Comparison of ENCODE assay signal across 22 cellular contexts in the genomic region with DNA sequence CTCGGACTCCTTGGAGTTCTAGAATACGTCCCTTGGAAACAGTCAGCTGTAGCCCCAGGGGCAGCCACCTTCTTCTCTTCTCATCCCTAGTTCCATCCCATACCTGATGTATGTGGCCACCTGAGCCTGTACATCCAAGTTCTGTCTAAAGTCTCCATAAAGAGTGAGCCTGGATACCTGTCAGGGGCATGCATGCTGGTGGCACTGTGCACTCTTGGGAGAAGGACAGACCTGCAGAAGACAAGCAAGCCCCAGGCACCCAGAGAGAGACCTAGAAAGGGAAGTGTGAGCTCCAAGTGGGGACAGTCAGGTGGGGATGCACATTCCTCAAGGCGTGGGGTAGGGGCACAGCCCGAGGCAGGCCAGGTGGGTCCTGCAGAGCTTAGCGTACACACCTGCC. TPM values are rescaled to one million over a fixed set of nuclear protein-coding genes. Genes with fewer than 3 reads are reported as not detected.
A peak's percentile ranks its signal among the peaks of the same experiment; 100 is the strongest.
DNase-seq lines count a peak whose midpoint lies in the region; TF ChIP-seq lines count a peak whose summit lies in the region.
"Had no signal": no experiment of that assay in that cellular context is flagged by ENCODE, and none has a peak within 500 bp of the region (broad histone marks: within the 10 kb centered on the region; RNA-seq: fewer than 3 reads in every experiment).

No MANE protein-coding gene starts in this region.

- H3K27me3 Mint-ChIP-seq in osteocyte (ENCODE audit: unreplicated experiment): peaks cover 3% of the 10 kb centered on the region
- H3K27me3 Mint-ChIP-seq: CD4-positive, CD25-positive, alpha-beta regulatory T cell had no signal

- no peaks in the 10 kb centered on the region for H3K27me3 ChIP-seq in effector memory CD4-positive, alpha-beta T cell (replicated peaks; ENCODE audit: control insufficient read depth, insufficient read depth, low read length, poor library complexity, severe bottlenecking)
- H3K27me3 ChIP-seq: BE2C had no signal

- H3K36me3 Mint-ChIP-seq in osteocyte (ENCODE audit: unreplicated experiment): no peaks in the 10 kb centered on the region
- H3K36me3 Mint-ChIP-seq: CD4-positive, CD25-positive, alpha-beta regulatory T cell; CD8-positive, alpha-beta T cell had no signal

- DNase-seq in NCI-H146 (lab: John Stamatoyannopoulos, UW) (peak; percentile 11), NCI-H146 treated with DMSO at 0.1 percent for 48 hours (lab: John Stamatoyannopoulos, UW; ENCODE audit: unreplicated experiment) (no peak), coronary artery (ENCODE audit: low spot score) (peak; percentile 33), osteocyte (ENCODE audit: extremely low spot score, unreplicated experiment) (peak; percentile 62), HuH-7.5 (ENCODE audit: low spot score) (no peak)
- no peak for DNase-seq in effector memory CD4-positive, alpha-beta T cell
- no peak for DNase-seq in activated CD4-positive, alpha-beta T cell treated with anti-CD3 and anti-CD28 coated beads for 4 hours
- DNase-seq: 8988T; ACHN; AML-193; BE2C; CD4-positive, CD25-positive, alpha-beta regulatory T cell; CD8-positive, alpha-beta T cell; DMS 273 treated with DMSO at 0.1 percent for 48 hours; EL; GDM1; HFFc6 had no signal

- no peak overlapping the region for H3K4me3 ChIP-seq in coronary artery
- H3K4me3 ChIP-seq in effector memory CD4-positive, alpha-beta T cell (ENCODE audit: insufficient read depth, low read depth, low read length, poor library complexity, severe bottlenecking): no peak overlapping the region
- H3K4me3 ChIP-seq: A549, GM12878, GM23338, HAP-1 had no signal

- TF ChIP-seq CTCF in coronary artery (IDR thresholded peaks at IDR 0.05) (no peak), osteocyte (IDR thresholded peaks at IDR 0.05) (no peak)

- H3K27ac Mint-ChIP-seq in osteocyte (ENCODE audit: unreplicated experiment): no peak overlapping the region
- H3K27ac Mint-ChIP-seq: CD4-positive, CD25-positive, alpha-beta regulatory T cell; CD8-positive, alpha-beta T cell; GM23338; HFFc6 had no signal

- H3K4me3 Mint-ChIP-seq in osteocyte (ENCODE audit: unreplicated experiment): no peak overlapping the region
- H3K4me3 Mint-ChIP-seq: CD4-positive, CD25-positive, alpha-beta regulatory T cell; CD8-positive, alpha-beta T cell; GM23338; HFFc6 had no signal

- no peaks in the 10 kb centered on the region for H3K4me1 ChIP-seq in effector memory CD4-positive, alpha-beta T cell (ENCODE audit: control insufficient read depth, insufficient read depth, low read length, poor library complexity, severe bottlenecking)
- H3K4me1 ChIP-seq: A549, BE2C had no signal

- H3K27ac ChIP-seq in coronary artery: no peak overlapping the region
- no peak overlapping the region for H3K27ac ChIP-seq in effector memory CD4-positive, alpha-beta T cell (ENCODE audit: insufficient read depth, low read length, poor library complexity, severe bottlenecking)
- H3K27ac ChIP-seq: A549, C4-2B had no signal

- H3K36me3 ChIP-seq in effector memory CD4-positive, alpha-beta T cell (ENCODE audit: control insufficient read depth, insufficient read depth, low read length): no peaks in the 10 kb centered on the region
- H3K36me3 ChIP-seq: BE2C, HAP-1 had no signal

- no peaks in the 10 kb centered on the region for H3K9me3 ChIP-seq in effector memory CD4-positive, alpha-beta T cell (ENCODE audit: control insufficient read depth, low read length)
- H3K9me3 ChIP-seq: A549, BE2C, HAP-1 had no signal

- peaks cover 16% of the 10 kb centered on the region for H3K4me1 Mint-ChIP-seq in osteocyte (ENCODE audit: unreplicated experiment)
- H3K4me1 Mint-ChIP-seq: CD4-positive, CD25-positive, alpha-beta regulatory T cell had no signal

- no peaks in the 10 kb centered on the region for H3K9me3 Mint-ChIP-seq in osteocyte (ENCODE audit: unreplicated experiment)
- H3K9me3 Mint-ChIP-seq: CD4-positive, CD25-positive, alpha-beta regulatory T cell; CD8-positive, alpha-beta T cell; GM23338; HFFc6 had no signal

RNA-seq across cellular contexts. Expression of a gene that starts 21.4 kb away (rescaled TPM):
- total RNA-seq in osteocyte: not detected in 2 replicates
- total RNA-seq: CD4-positive, CD25-positive, alpha-beta regulatory T cell; GM12878; HFFc6 had no signal

Comparison
In these comparisons a context has a peak if more than half of its experiments do, and no peak if none do; other contexts are left out.
1. DNase-seq: peak in NCI-H146 (single experiment), coronary artery (single experiment) and osteocyte (single experiment); none in NCI-H146 treated with DMSO at 0.1 percent for 48 hours (single experiment), HuH-7.5 (single experiment), effector memory CD4-positive, alpha-beta T cell (0 of 3) and activated CD4-positive, alpha-beta T cell treated with anti-CD3 and anti-CD28 coated beads for 4 hours (0 of 2).